Comparison of ENCODE assay signal across 32 cellular contexts in genomic region chr1:18166929-18167328, GRCh38. TPM values are rescaled to one million over a fixed set of nuclear protein-coding genes. Genes with fewer than 3 reads are reported as not detected.
"Had no signal": no experiment of that assay in that cellular context is flagged by ENCODE, and none has a peak within 500 bp of the region (broad histone marks: within the 10 kb centered on the region; RNA-seq: fewer than 3 reads in every experiment).

No MANE protein-coding gene starts in this region.

- H3K4me3 ChIP-seq: heart right ventricle, ovary, psoas muscle, sigmoid colon, thyroid gland, upper lobe of left lung, vagina had no signal

- H3K4me1 ChIP-seq: psoas muscle, sigmoid colon, thyroid gland, upper lobe of left lung, vagina had no signal

- H3K36me3 ChIP-seq: brain microvascular endothelial cell, heart right ventricle, ovary, sigmoid colon, thyroid gland, upper lobe of left lung, vagina had no signal

- H3K9me3 ChIP-seq: heart right ventricle, ovary, psoas muscle, sigmoid colon, thyroid gland, upper lobe of left lung, vagina had no signal

- H3K27ac ChIP-seq: brain microvascular endothelial cell, ovary, psoas muscle, sigmoid colon, thyroid gland, upper lobe of left lung, vagina had no signal

- H3K4me1 Mint-ChIP-seq: activated naive CD4-positive, alpha-beta T cell treated with anti-CD3 and anti-CD28 coated beads, Interleukin-2, amount 10 ng/mL, durations not matched to agents 7 days and 5 days; activated naive CD8-positive, alpha-beta T cell treated with anti-CD3 and anti-CD28 coated beads, Interleukin-2, amount 10 ng/mL, durations not matched to agents 7 days and 5 days; naive B cell; stimulated activated effector memory CD8-positive, alpha-beta T cell treated with anti-CD3 and anti-CD28 coated beads, Interleukin-12 subunit alpha, Interleukin-12 subunit beta, amount 100 ng/mL, for 72 hours; stimulated activated naive CD8-positive, alpha-beta T cell treated with anti-CD3 and anti-CD28 coated beads, Interleukin-15, amount 100 ng/mL, for 72 hours had no signal

- H3K27me3 ChIP-seq: brain microvascular endothelial cell, ovary, thyroid gland, upper lobe of left lung, vagina had no signal

- H3K27ac Mint-ChIP-seq: activated CD4-positive, alpha-beta memory T cell treated with anti-CD3 and anti-CD28 coated beads for 36 hours; activated naive CD4-positive, alpha-beta T cell treated with anti-CD3 and anti-CD28 coated beads, Interleukin-2, amount 10 ng/mL, durations not matched to agents 7 days and 5 days; activated naive CD8-positive, alpha-beta T cell treated with anti-CD3 and anti-CD28 coated beads, Interleukin-2, amount 10 ng/mL, durations not matched to agents 7 days and 5 days; naive B cell; nephron progenitor cell; stimulated activated effector memory CD8-positive, alpha-beta T cell treated with anti-CD3 and anti-CD28 coated beads, Interleukin-12 subunit alpha, Interleukin-12 subunit beta, amount 100 ng/mL, for 72 hours had no signal

- H3K36me3 Mint-ChIP-seq: activated CD4-positive, alpha-beta memory T cell treated with anti-CD3 and anti-CD28 coated beads for 36 hours; activated naive CD4-positive, alpha-beta T cell treated with anti-CD3 and anti-CD28 coated beads, Interleukin-2, amount 10 ng/mL, durations not matched to agents 7 days and 5 days; activated naive CD8-positive, alpha-beta T cell treated with anti-CD3 and anti-CD28 coated beads, Interleukin-2, amount 10 ng/mL, durations not matched to agents 7 days and 5 days; naive B cell; stimulated activated effector memory CD8-positive, alpha-beta T cell treated with anti-CD3 and anti-CD28 coated beads, Interleukin-12 subunit alpha, Interleukin-12 subunit beta, amount 100 ng/mL, for 72 hours had no signal

- DNase-seq: activated CD4-positive, alpha-beta memory T cell treated with anti-CD3 and anti-CD28 coated beads for 36 hours; activated CD4-positive, alpha-beta T cell treated with anti-CD3 and anti-CD28 coated beads for 4 hours; activated CD4-positive, CD25-positive, alpha-beta regulatory T cell; activated CD8-positive, alpha-beta memory T cell treated with anti-CD3 and anti-CD28 coated beads, Interleukin-2, amount 50 U/mL, for 4 hours; activated gamma-delta T cell; activated naive CD4-positive, alpha-beta T cell treated with anti-CD3 and anti-CD28 coated beads, Interleukin-2, amount 10 ng/mL, durations not matched to agents 7 days and 5 days; activated naive CD8-positive, alpha-beta T cell treated with anti-CD3 and anti-CD28 coated beads, Interleukin-2, amount 10 ng/mL, durations not matched to agents 7 days and 5 days; activated T-cell treated with anti-CD3 and anti-CD28 coated beads, Interleukin-2, amount 50 U/mL, for 1 hour; brain microvascular endothelial cell; cortex of kidney; foreskin fibroblast; left ventricle myocardium superior; mammary epithelial cell; naive B cell; nephron progenitor cell; ovary; psoas muscle; sigmoid colon; small intestine; stimulated activated CD4-positive, alpha-beta T cell treated with anti-CD3 and anti-CD28 coated beads, Interleukin-4, amount 100 ng/mL, for 24 hours; stimulated activated naive CD8-positive, alpha-beta T cell treated with anti-CD3 and anti-CD28 coated beads, Interleukin-15, amount 100 ng/mL, for 72 hours; thyroid gland; upper lobe of left lung had no signal

- H3K4me3 Mint-ChIP-seq: activated CD4-positive, alpha-beta memory T cell treated with anti-CD3 and anti-CD28 coated beads for 36 hours; activated naive CD4-positive, alpha-beta T cell treated with anti-CD3 and anti-CD28 coated beads, Interleukin-2, amount 10 ng/mL, durations not matched to agents 7 days and 5 days; activated naive CD8-positive, alpha-beta T cell treated with anti-CD3 and anti-CD28 coated beads, Interleukin-2, amount 10 ng/mL, durations not matched to agents 7 days and 5 days; nephron progenitor cell; stimulated activated effector memory CD8-positive, alpha-beta T cell treated with anti-CD3 and anti-CD28 coated beads, Interleukin-12 subunit alpha, Interleukin-12 subunit beta, amount 100 ng/mL, for 72 hours; stimulated activated naive CD8-positive, alpha-beta T cell treated with anti-CD3 and anti-CD28 coated beads, Interleukin-15, amount 100 ng/mL, for 72 hours had no signal

- H3K9me3 Mint-ChIP-seq: activated CD4-positive, alpha-beta memory T cell treated with anti-CD3 and anti-CD28 coated beads for 36 hours; activated naive CD4-positive, alpha-beta T cell treated with anti-CD3 and anti-CD28 coated beads, Interleukin-2, amount 10 ng/mL, durations not matched to agents 7 days and 5 days; activated naive CD8-positive, alpha-beta T cell treated with anti-CD3 and anti-CD28 coated beads, Interleukin-2, amount 10 ng/mL, durations not matched to agents 7 days and 5 days; nephron progenitor cell; stimulated activated effector memory CD8-positive, alpha-beta T cell treated with anti-CD3 and anti-CD28 coated beads, Interleukin-12 subunit alpha, Interleukin-12 subunit beta, amount 100 ng/mL, for 72 hours; stimulated activated naive CD8-positive, alpha-beta T cell treated with anti-CD3 and anti-CD28 coated beads, Interleukin-15, amount 100 ng/mL, for 72 hours had no signal

RNA-seq across cellular contexts. Expression of gene IGSF21, which starts 59.3 kb away (rescaled TPM):
- total RNA-seq: activated CD4-positive, alpha-beta memory T cell treated with anti-CD3 and anti-CD28 coated beads for 36 hours; activated CD8-positive, alpha-beta memory T cell treated with anti-CD3 and anti-CD28 coated beads for 36 hours; activated naive CD8-positive, alpha-beta T cell treated with anti-CD3 and anti-CD28 coated beads, Interleukin-2, amount 10 ng/mL, durations not matched to agents 7 days and 5 days; astrocyte; chondrocyte; esophagus mucosa; glomerular endothelial cell; mammary epithelial cell; T-helper 1 cell treated with Interleukin-12 subunit alpha and Interleukin-12 subunit beta and Interleukin-4 antibody, amounts not matched to agents 30 ng/mL and 1 ng/mL, for 36 hours had no signal
- polyA plus RNA-seq: mammary epithelial cell had no signal
